8 cellular contexts compared by ENCODE assay signal in genomic region chr10:27742195-27742925, GRCh38. TPM values are rescaled to one million over a fixed set of nuclear protein-coding genes. Genes with fewer than 3 reads are reported as not detected.
DNase-seq lines count a peak whose midpoint lies in the region; ATAC-seq and TF ChIP-seq lines count a peak whose summit lies in the region.

No MANE protein-coding gene starts in this region.

- peak overlapping the region; percentile 71 for H3K27ac Mint-ChIP-seq in activated CD8-positive, alpha-beta T cell treated with anti-CD3 and anti-CD28 coated beads for 36 hours

- peak; percentile 92 for ATAC-seq in HG02973 (IDR thresholded peaks at IDR 0.05; ENCODE audit: unreplicated experiment)
- ATAC-seq in activated CD8-positive, alpha-beta T cell treated with anti-CD3 and anti-CD28 coated beads for 36 hours, result peak; percentile 86

- no peaks in the 10 kb centered on the region for H3K9me3 Mint-ChIP-seq in activated CD8-positive, alpha-beta T cell treated with anti-CD3 and anti-CD28 coated beads for 36 hours

- TF ChIP-seq CTCF in activated CD8-positive, alpha-beta T cell treated with anti-CD3 and anti-CD28 coated beads for 36 hours (IDR thresholded peaks at IDR 0.05), result peak; percentile 86

- H3K4me1 Mint-ChIP-seq in activated CD8-positive, alpha-beta T cell treated with anti-CD3 and anti-CD28 coated beads for 36 hours (ENCODE audit: low read depth), result peaks cover 36% of the 10 kb centered on the region

- H3K27me3 Mint-ChIP-seq in activated CD8-positive, alpha-beta T cell treated with anti-CD3 and anti-CD28 coated beads for 36 hours, result peaks cover 60% of the 10 kb centered on the region

- H3K36me3 Mint-ChIP-seq in activated CD8-positive, alpha-beta T cell treated with anti-CD3 and anti-CD28 coated beads for 36 hours (ENCODE audit: low read depth), result no peaks in the 10 kb centered on the region

- DNase-seq in NCI-H1694 treated with DMSO at 0.1 percent for 48 hours (lab: John Stamatoyannopoulos, UW) (peak; percentile 0), NCI-H1694 (lab: John Stamatoyannopoulos, UW) (no peak), NCI-H2227 treated with DMSO at 0.1 percent for 48 hours (lab: John Stamatoyannopoulos, UW) (peak; percentile 40), medulla oblongata (ENCODE audit: extremely low spot score) (peak; percentile 80)
- peak; percentile 90 for DNase-seq in activated CD8-positive, alpha-beta T cell treated with anti-CD3 and anti-CD28 coated beads for 36 hours
- DNase-seq in effector CD4-positive, alpha-beta T cell, result peak; percentile 49
- DNase-seq in stimulated activated CD4-positive, alpha-beta T cell treated with anti-CD3 and anti-CD28 coated beads, TNF-alpha, amount 100 ng/mL, for 1 hour (ENCODE audit: low read depth in 3 of 3, low spot score in 1 of 3), result peak; percentile 26 to 78 (median 55)

- POLR2A ChIA-PET in activated CD8-positive, alpha-beta T cell treated with anti-CD3 and anti-CD28 coated beads for 36 hours (lab: Charles Lee), result interaction anchor here (0.5 to 1.7 kb wide), 7 partner anchors 17 to 590 kb away, joined by 3 to 6 read pairs (median 3); no protein-coding TSS in a partner anchor

- intact Hi-C loops in activated CD8-positive, alpha-beta T cell treated with anti-CD3 and anti-CD28 coated beads for 36 hours (cut with micrococcal nuclease), result loop anchor here (5.0 to 10.0 kb wide), 3 partner anchors 435 to 642 kb away; no protein-coding TSS in a partner anchor

- CTCF ChIA-PET in activated CD8-positive, alpha-beta T cell treated with anti-CD3 and anti-CD28 coated beads for 36 hours (lab: Charles Lee), result interaction anchor here (0.7 to 4.9 kb wide), 33 partner anchors 8 to 640 kb away, joined by 3 to 25 read pairs (median 3); no protein-coding TSS in a partner anchor

- H3K4me3 Mint-ChIP-seq in activated CD8-positive, alpha-beta T cell treated with anti-CD3 and anti-CD28 coated beads for 36 hours, result peak overlapping the region; percentile 78

RNA-seq across cellular contexts. Expression of gene MKX, which starts 3.3 kb away (rescaled TPM):
- 1 to 10 TPM in 1 of 2 experiments, under 1 TPM in 1; 0.81 to 1.1 TPM for total RNA-seq in activated CD8-positive, alpha-beta T cell treated with anti-CD3 and anti-CD28 coated beads for 36 hours
